ENCODE assay signal across 10 cellular contexts in genomic region chr9:114968710-114969109, GRCh38. TPM values are rescaled to one million over a fixed set of nuclear protein-coding genes. Genes with fewer than 3 reads are reported as not detected.
DNase-seq lines count a peak whose midpoint lies in the region; ATAC-seq and TF ChIP-seq lines count a peak whose summit lies in the region.
"Had no signal": no experiment of that assay in that cellular context is flagged by ENCODE, and none has a peak within 500 bp of the region (broad histone marks: within the 10 kb centered on the region; RNA-seq: fewer than 3 reads in every experiment).

No MANE protein-coding gene starts in this region.

- no peaks in the 10 kb centered on the region for H4K20me1 ChIP-seq in smooth muscle cell (ENCODE audit: low read depth)

- no peak overlapping the region for H2AFZ ChIP-seq in smooth muscle cell (ENCODE audit: low read depth)

- peaks cover 6% of the 10 kb centered on the region for H3K4me1 ChIP-seq in smooth muscle cell (ENCODE audit: low read depth)

- peaks cover 14% of the 10 kb centered on the region for H3K4me1 Mint-ChIP-seq in T-helper 2 cell treated with Interferon-gamma antibody and Interleukin-4, amounts not matched to agents 5 μg/mL and 100 μg/mL, for 36 hours (ENCODE audit: low read depth)
- peaks cover 26% of the 10 kb centered on the region for H3K4me1 Mint-ChIP-seq in dendritic cell treated with granulocyte-macrophage colony-stimulating factor and Interleukin-4, amounts not matched to agents 40 ng/mL and 50 ng/mL, for 4 days (ENCODE audit: low read depth)

- peak overlapping the region; percentile 16 for H3K4me2 ChIP-seq in smooth muscle cell

- H3K4me3 ChIP-seq in smooth muscle cell: no peak overlapping the region

- no peak overlapping the region for H3K27ac Mint-ChIP-seq in T-helper 2 cell treated with Interferon-gamma antibody and Interleukin-4, amounts not matched to agents 5 μg/mL and 100 μg/mL, for 36 hours
- H3K27ac Mint-ChIP-seq in dendritic cell treated with granulocyte-macrophage colony-stimulating factor and Interleukin-4, amounts not matched to agents 40 ng/mL and 50 ng/mL, for 4 days: peak overlapping the region; percentile 49

- no peaks in the 10 kb centered on the region for H3K36me3 ChIP-seq in smooth muscle cell (ENCODE audit: low read depth)

- H3K36me3 Mint-ChIP-seq in T-helper 2 cell treated with Interferon-gamma antibody and Interleukin-4, amounts not matched to agents 5 μg/mL and 100 μg/mL, for 36 hours (ENCODE audit: low read depth): no peaks in the 10 kb centered on the region
- H3K36me3 Mint-ChIP-seq in dendritic cell treated with granulocyte-macrophage colony-stimulating factor and Interleukin-4, amounts not matched to agents 40 ng/mL and 50 ng/mL, for 4 days (ENCODE audit: low read depth): no peaks in the 10 kb centered on the region

- 3% methylated on average over 1 of the region's 1 CpG for WGBS in smooth muscle cell (ENCODE audit: low lambda C conversion rate)

- H3K27me3 Mint-ChIP-seq in T-helper 2 cell treated with Interferon-gamma antibody and Interleukin-4, amounts not matched to agents 5 μg/mL and 100 μg/mL, for 36 hours (ENCODE audit: low read depth): no peaks in the 10 kb centered on the region
- H3K27me3 Mint-ChIP-seq in dendritic cell treated with granulocyte-macrophage colony-stimulating factor and Interleukin-4, amounts not matched to agents 40 ng/mL and 50 ng/mL, for 4 days: no peaks in the 10 kb centered on the region

- TF ChIP-seq CTCF in smooth muscle cell (IDR thresholded peaks at IDR 0.05; ENCODE audit: borderline replicate concordance, insufficient read depth, poor library complexity, severe bottlenecking): no peak

- no peaks in the 10 kb centered on the region for H3K79me2 ChIP-seq in smooth muscle cell (ENCODE audit: low read depth)

- intact Hi-C loops in dendritic cell treated with granulocyte-macrophage colony-stimulating factor and Interleukin-4, amounts not matched to agents 40 ng/mL and 50 ng/mL, for 4 days (cut with micrococcal nuclease): loop anchor here (5.0 kb wide), 1 partner anchor 41 kb away; no protein-coding TSS in a partner anchor

- no peak for ATAC-seq in GM18502 (IDR thresholded peaks at IDR 0.05; ENCODE audit: poor library complexity, unreplicated experiment)

- H3K4me3 Mint-ChIP-seq in T-helper 2 cell treated with Interferon-gamma antibody and Interleukin-4, amounts not matched to agents 5 μg/mL and 100 μg/mL, for 36 hours: no peak overlapping the region
- no peak overlapping the region for H3K4me3 Mint-ChIP-seq in dendritic cell treated with granulocyte-macrophage colony-stimulating factor and Interleukin-4, amounts not matched to agents 40 ng/mL and 50 ng/mL, for 4 days

- H3K9me3 ChIP-seq in smooth muscle cell (replicated peaks; ENCODE audit: low read depth): no peaks in the 10 kb centered on the region

- H3K9ac ChIP-seq in smooth muscle cell (ENCODE audit: low read depth): no peak overlapping the region

- peak overlapping the region; percentile 56 for H3K27ac ChIP-seq in smooth muscle cell (ENCODE audit: low read depth)

- H3F3A ChIP-seq in smooth muscle cell (ENCODE audit: low read depth): peaks cover 11% of the 10 kb centered on the region

- peak; percentile 18 for DNase-seq in T-helper 2 cell treated with Interferon-gamma antibody and Interleukin-4, amounts not matched to agents 5 μg/mL and 100 μg/mL, for 36 hours (ENCODE audit: low spot score)
- DNase-seq in T-helper 2 cell: no peak
- DNase-seq in NCI-H69 (lab: John Stamatoyannopoulos, UW): peak; percentile 23
- no peak for DNase-seq in smooth muscle cell (lab: John Stamatoyannopoulos, UW; ENCODE audit: unreplicated experiment)
- no peak for DNase-seq in NCI-H1417 (lab: John Stamatoyannopoulos, UW)
- no peak for DNase-seq in SW 1271 (lab: John Stamatoyannopoulos, UW)
- DNase-seq: head of caudate nucleus, NCI-H2081 treated with DMSO at 0.1 percent for 48 hours had no signal

- peaks cover 14% of the 10 kb centered on the region for H3K9me3 Mint-ChIP-seq in T-helper 2 cell treated with Interferon-gamma antibody and Interleukin-4, amounts not matched to agents 5 μg/mL and 100 μg/mL, for 36 hours
- peaks cover 5% of the 10 kb centered on the region for H3K9me3 Mint-ChIP-seq in dendritic cell treated with granulocyte-macrophage colony-stimulating factor and Interleukin-4, amounts not matched to agents 40 ng/mL and 50 ng/mL, for 4 days

- no peaks in the 10 kb centered on the region for H3K27me3 ChIP-seq in smooth muscle cell (ENCODE audit: low read depth)

RNA-seq across cellular contexts. Expression of gene TNFSF8, which starts 38.3 kb away (rescaled TPM):
- total RNA-seq in smooth muscle cell: not detected in 2 replicates
- not detected in 2 replicates for polyA plus RNA-seq in smooth muscle cell

Comparison
In these comparisons a context has a peak if more than half of its experiments do, and no peak if none do; other contexts are left out.
1. DNase-seq: peak in T-helper 2 cell treated with Interferon-gamma antibody and Interleukin-4, amounts not matched to agents 5 μg/mL and 100 μg/mL, for 36 hours (single experiment) and NCI-H69 (single experiment); none in T-helper 2 cell (0 of 5), smooth muscle cell (single experiment), NCI-H1417 (0 of 3) and SW 1271 (0 of 2).